13 cellular contexts compared by ENCODE assay signal in the genomic region with DNA sequence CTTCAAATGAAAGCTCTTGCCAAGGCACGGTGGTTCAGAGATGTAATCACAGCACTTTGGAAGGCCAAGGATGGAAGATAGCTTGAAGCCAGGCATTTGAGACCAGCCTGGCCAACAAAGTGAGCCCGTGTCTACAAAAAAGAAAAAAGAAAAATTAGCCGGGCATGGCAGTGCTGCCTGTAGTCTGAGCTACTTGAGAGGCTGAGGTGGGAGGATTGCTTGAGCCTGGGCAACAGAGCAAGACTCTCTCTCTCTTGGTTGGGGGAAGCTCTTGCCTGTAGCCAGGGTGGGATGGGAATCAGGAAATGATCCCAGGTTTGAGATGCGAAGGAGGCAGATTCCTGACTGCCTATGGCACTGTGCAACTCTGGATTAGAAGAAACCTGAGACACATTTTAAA.
DNase-seq lines count a peak whose midpoint lies in the region; ATAC-seq and TF ChIP-seq lines count a peak whose summit lies in the region.
"Had no signal": no experiment of that assay in that cellular context is flagged by ENCODE, and none has a peak within 500 bp of the region (broad histone marks: within the 10 kb centered on the region; RNA-seq: fewer than 3 reads in every experiment).

No MANE protein-coding gene starts in this region.

- intact Hi-C loops in lower lobe of right lung (cut with DNase I) (loop anchor here (10.0 kb wide), 1 partner anchor 272 kb away; no protein-coding TSS in a partner anchor), upper lobe of right lung (cut with DNase I) (no loop called here)

- no peak for ATAC-seq in activated naive CD4-positive, alpha-beta T cell treated with anti-CD3 and anti-CD28 coated beads, Interleukin-2, amount 50 U/mL, for 72 hours
- ATAC-seq in lower lobe of right lung (no peak), upper lobe of right lung (no peak)

- no peaks in the 10 kb centered on the region for H3K9me3 Mint-ChIP-seq in activated naive CD4-positive, alpha-beta T cell treated with anti-CD3 and anti-CD28 coated beads, Interleukin-2, amount 50 U/mL, for 72 hours

- H3K4me2 ChIP-seq in osteoblast (ENCODE audit: insufficient read depth, low read length): no peak overlapping the region
- H3K4me2 ChIP-seq: BLaER1 had no signal

- peak overlapping the region; percentile 73 for H3K27ac ChIP-seq in lower lobe of right lung
- peak overlapping the region; percentile 63 for H3K27ac ChIP-seq in upper lobe of right lung
- no peak overlapping the region for H3K27ac ChIP-seq in osteoblast (ENCODE audit: low read depth, low read length)
- H3K27ac ChIP-seq: 22Rv1, BLaER1 had no signal

- no peak overlapping the region for H2AFZ ChIP-seq in osteoblast (ENCODE audit: low read length)

- H3K9me3 ChIP-seq in lower lobe of right lung (no peaks in the 10 kb centered on the region), upper lobe of right lung (no peaks in the 10 kb centered on the region), osteoblast (ENCODE audit: low read depth, low read length) (no peaks in the 10 kb centered on the region)
- H3K9me3 ChIP-seq: BLaER1 had no signal

- DNase-seq in activated naive CD4-positive, alpha-beta T cell treated with anti-CD3 and anti-CD28 coated beads, Interleukin-2, amount 50 U/mL, for 72 hours (ENCODE audit: low spot score in 2 of 2): no peak
- DNase-seq in activated naive CD4-positive, alpha-beta T cell treated with anti-CD3 and anti-CD28 coated beads, Interleukin-2, amount 50 U/mL, for 16 hours: no peak
- DNase-seq in fibroblast of peridontal ligament (ENCODE audit: extremely low read depth) (peak; percentile 35), lower lobe of right lung (no peak), upper lobe of right lung (no peak), osteoblast (ENCODE audit: insufficient read length, low spot score, missing footprints) (no peak), NCI-H1436 treated with DMSO at 0.1 percent for 48 hours (lab: John Stamatoyannopoulos, UW) (no peak), NCI-H1694 treated with DMSO at 0.1 percent for 48 hours (lab: John Stamatoyannopoulos, UW) (no peak)
- DNase-seq: AML-193, Calu3, DMS 273 treated with DMSO at 0.1 percent for 48 hours had no signal

- H3K79me2 ChIP-seq in osteoblast (ENCODE audit: insufficient read depth, low read length): no peaks in the 10 kb centered on the region

- TF ChIP-seq CTCF in lower lobe of right lung (IDR thresholded peaks at IDR 0.05): no peak
- no peak for TF ChIP-seq CTCF in upper lobe of right lung (IDR thresholded peaks at IDR 0.05)
- no peak for TF ChIP-seq CTCF in osteoblast (IDR thresholded peaks at IDR 0.05; ENCODE audit: extremely low read depth, low read depth, low read length)

- no peaks in the 10 kb centered on the region for H3K36me3 Mint-ChIP-seq in activated naive CD4-positive, alpha-beta T cell treated with anti-CD3 and anti-CD28 coated beads, Interleukin-2, amount 50 U/mL, for 72 hours

- peaks cover 5% of the 10 kb centered on the region for H4K20me1 ChIP-seq in osteoblast (ENCODE audit: insufficient read depth, low read length)
- H4K20me1 ChIP-seq: BLaER1 had no signal

- peak overlapping the region; percentile 19 to 72 for H3K27ac Mint-ChIP-seq in activated naive CD4-positive, alpha-beta T cell treated with anti-CD3 and anti-CD28 coated beads, Interleukin-2, amount 50 U/mL, for 72 hours

- H3K36me3 ChIP-seq in lower lobe of right lung: peaks cover 13% of the 10 kb centered on the region
- H3K36me3 ChIP-seq in upper lobe of right lung: peaks cover 11% of the 10 kb centered on the region
- H3K36me3 ChIP-seq in osteoblast (ENCODE audit: insufficient read depth, low read length): peaks cover 8% of the 10 kb centered on the region
- H3K36me3 ChIP-seq: BLaER1 had no signal

- H3K4me1 ChIP-seq in lower lobe of right lung (peaks cover 25% of the 10 kb centered on the region), upper lobe of right lung (peaks cover 11% of the 10 kb centered on the region), osteoblast (ENCODE audit: insufficient read depth, low read length) (peaks cover 14% of the 10 kb centered on the region)
- H3K4me1 ChIP-seq: BLaER1 had no signal

- H3K27me3 ChIP-seq in lower lobe of right lung (ENCODE audit: low read depth): no peaks in the 10 kb centered on the region
- H3K27me3 ChIP-seq in upper lobe of right lung: no peaks in the 10 kb centered on the region
- no peaks in the 10 kb centered on the region for H3K27me3 ChIP-seq in osteoblast (ENCODE audit: insufficient read depth, low read length)
- H3K27me3 ChIP-seq: BLaER1 had no signal

- no peak overlapping the region for H3K4me3 ChIP-seq in lower lobe of right lung
- H3K4me3 ChIP-seq in upper lobe of right lung: no peak overlapping the region
- H3K4me3 ChIP-seq in osteoblast (ENCODE audit: insufficient read depth, low read length): no peak overlapping the region
- H3K4me3 ChIP-seq: BLaER1 had no signal
